8 cellular contexts compared by ENCODE assay signal in genomic region chr14:103628684-103629502, GRCh38.
A peak's percentile ranks its signal among the peaks of the same experiment; 100 is the strongest.
DNase-seq lines count a peak whose midpoint lies in the region; ATAC-seq and TF ChIP-seq lines count a peak whose summit lies in the region.

TSS of gene KLC1 (plus strand) at chr14:103629211. CDS start at chr14:103654565, 25,354 bp downstream.

- peak within 1 kb of the TSS; percentile 97 for H3K27ac ChIP-seq in layer of hippocampus (ENCODE audit: low read depth, low read length)

- no peaks in the 10 kb centered on the region for H3K27me3 ChIP-seq in layer of hippocampus (ENCODE audit: control insufficient read depth, insufficient read depth, low read length)

- DNase-seq in NCI-H1436 (lab: John Stamatoyannopoulos, UW) (peak; percentile 59), NCI-H1436 treated with DMSO at 0.1 percent for 48 hours (lab: John Stamatoyannopoulos, UW) (no peak), NCI-H1694 treated with DMSO at 0.1 percent for 48 hours (lab: John Stamatoyannopoulos, UW) (peak; percentile 46), choroid plexus epithelial cell (ENCODE audit: low read depth) (peak; percentile 63)
- peak; percentile 81 to 86 for DNase-seq in activated CD4-positive, alpha-beta T cell treated with anti-CD3 and anti-CD28 coated beads for 4 hours
- DNase-seq in stimulated activated CD4-positive, alpha-beta T cell treated with anti-CD3 and anti-CD28 coated beads, Interleukin-1b, Interleukin-23, amount 100 ng/mL, for 24 hours (ENCODE audit: low read depth in 4 of 4, low spot score in 1 of 4) = peak; percentile 76 to 87 (median 77)

- ATAC-seq in HG02678 (IDR thresholded peaks at IDR 0.05; ENCODE audit: unreplicated experiment) = peak; percentile 64

- no peak for TF ChIP-seq CTCF in choroid plexus epithelial cell (conservative IDR thresholded peaks at IDR 0.05; ENCODE audit: low read depth, low read length)

- peak within 1 kb of the TSS; percentile 83 for H3K4me3 ChIP-seq in choroid plexus epithelial cell (ENCODE audit: low read depth, low read length)
